Comparison of ENCODE assay signal across 1 cellular context in genomic region chr15:96524676-96525417, GRCh38.
TF ChIP-seq lines count a peak whose summit lies in the region.

No MANE protein-coding gene starts in this region.

TF ChIP-seq in K562, 482 proteins besides CTCF, POLR2A, EP300 and RAD21 (continued from another document):
- no peak for TF ChIP-seq MBD1 (CRISPR knock-in tag; IDR thresholded peaks at IDR 0.05)
- TF ChIP-seq TFAP4 (CRISPR knock-in tag; IDR thresholded peaks at IDR 0.05; ENCODE audit: borderline replicate concordance), result no peak
- no peak for TF ChIP-seq HBP1 (CRISPR knock-in tag; IDR thresholded peaks at IDR 0.05)
- TF ChIP-seq CBFA2T3 (IDR thresholded peaks at IDR 0.05), result peak; percentile 64
- no peak for TF ChIP-seq SNAPC5 (CRISPR knock-in tag; IDR thresholded peaks at IDR 0.05)
- TF ChIP-seq ARID1B (IDR thresholded peaks at IDR 0.05), result peak; percentile 48
- no peak for TF ChIP-seq TAF7 (tag; IDR thresholded peaks at IDR 0.05)
- peak; percentile 42; the same call in 1 of the 2 replicates for TF ChIP-seq TCF3 (CRISPR knock-in tag; IDR thresholded peaks at IDR 0.05)
- no peak for TF ChIP-seq CBX2 (IDR thresholded peaks at IDR 0.05; ENCODE audit: insufficient read depth, low read length, poor library complexity, severe bottlenecking)
- TF ChIP-seq GTF2E2 (tag; IDR thresholded peaks at IDR 0.05), result no peak
- peak; percentile 23; the same call in 1 of the 2 replicates for TF ChIP-seq NCOR1 (IDR thresholded peaks at IDR 0.05)
